18 cellular contexts compared by ENCODE assay signal in genomic region chr12:59131462-59131861, GRCh38.
"Had no signal": no experiment of that assay in that cellular context is flagged by ENCODE, and none has a peak within 500 bp of the region (broad histone marks: within the 10 kb centered on the region; RNA-seq: fewer than 3 reads in every experiment).

No MANE protein-coding gene starts in this region.

- H3K4me1 ChIP-seq: parathyroid adenoma, right lobe of liver had no signal

- H3K4me3 ChIP-seq: esophagus squamous epithelium, gastroesophageal sphincter, heart right ventricle, right lobe of liver, skin epidermis, tibial artery had no signal

- H3K27me3 Mint-ChIP-seq: effector memory CD8-positive, alpha-beta T cell; memory B cell; stimulated activated naive CD8-positive, alpha-beta T cell treated with anti-CD3 and anti-CD28 coated beads, Interleukin-15, Interleukin-2, amounts not matched to agents 100 ng/mL and 50 ng/mL, for 24 hours had no signal

- H3K4me1 Mint-ChIP-seq: memory B cell; naive thymus-derived CD8-positive, alpha-beta T cell had no signal

- H3K27ac ChIP-seq: esophagus squamous epithelium, gastroesophageal sphincter, heart right ventricle, parathyroid adenoma, right lobe of liver, skin epidermis, tibial artery had no signal

- H3K27me3 ChIP-seq: esophagus squamous epithelium, gastroesophageal sphincter, heart right ventricle, right lobe of liver, tibial artery had no signal

- H3K9ac ChIP-seq: parathyroid adenoma had no signal

- H3K27ac Mint-ChIP-seq: activated naive CD4-positive, alpha-beta T cell treated with anti-CD3 and anti-CD28 coated beads, Interleukin-2, amount 50 U/mL, for 72 hours; effector memory CD8-positive, alpha-beta T cell; memory B cell; naive thymus-derived CD8-positive, alpha-beta T cell; stimulated activated naive CD8-positive, alpha-beta T cell treated with anti-CD3 and anti-CD28 coated beads, Interleukin-15, Interleukin-2, amounts not matched to agents 100 ng/mL and 50 ng/mL, for 24 hours had no signal

- H3K79me2 ChIP-seq: parathyroid adenoma had no signal

- ATAC-seq: activated naive CD4-positive, alpha-beta T cell treated with anti-CD3 and anti-CD28 coated beads, Interleukin-2, amount 50 U/mL, for 72 hours; effector memory CD8-positive, alpha-beta T cell; gastroesophageal sphincter; heart right ventricle; naive thymus-derived CD8-positive, alpha-beta T cell had no signal

- H3K9me3 Mint-ChIP-seq: activated naive CD4-positive, alpha-beta T cell treated with anti-CD3 and anti-CD28 coated beads, Interleukin-2, amount 50 U/mL, for 72 hours had no signal

- DNase-seq: activated gamma-delta T cell treated with Interleukin-2 at 50 U/mL for 16 hours; activated T-cell treated with anti-CD3 and anti-CD28 coated beads, Interleukin-2, amount 50 U/mL, for 1 hour; aorta; effector memory CD8-positive, alpha-beta T cell; esophagus squamous epithelium; heart right ventricle; naive thymus-derived CD8-positive, alpha-beta T cell; right lobe of liver; stimulated activated CD4-positive, alpha-beta T cell treated with anti-CD3 and anti-CD28 coated beads, Interleukin-1b, Interleukin-23, amount 100 ng/mL, for 48 hours; T-helper 1 cell; tibial artery had no signal

- H3K9me3 ChIP-seq: gastroesophageal sphincter, heart right ventricle, right lobe of liver, tibial artery had no signal

- H3K36me3 ChIP-seq: esophagus squamous epithelium, gastroesophageal sphincter, heart right ventricle, right lobe of liver, tibial artery had no signal

- H3K4me3 Mint-ChIP-seq: brain; effector memory CD8-positive, alpha-beta T cell; memory B cell; naive thymus-derived CD8-positive, alpha-beta T cell; stimulated activated naive CD8-positive, alpha-beta T cell treated with anti-CD3 and anti-CD28 coated beads, Interleukin-15, Interleukin-2, amounts not matched to agents 100 ng/mL and 50 ng/mL, for 24 hours had no signal

- H2AFZ ChIP-seq: parathyroid adenoma had no signal
